1 cellular context compared by ENCODE assay signal in genomic region chr18:24268784-24269550, GRCh38.
TF ChIP-seq lines count a peak whose summit lies in the region.

No MANE protein-coding gene starts in this region.

TF ChIP-seq in GM23338, 12 proteins besides CTCF, POLR2A, EP300 and RAD21 (continued from another document):
- TF ChIP-seq STAT1 (IDR thresholded peaks at IDR 0.05; ENCODE audit: unreplicated experiment) (no peak), EZH2phosphoT487 (IDR thresholded peaks at IDR 0.05; ENCODE audit: unreplicated experiment) (no peak), CREB1 (CRISPR knock-in tag; IDR thresholded peaks at IDR 0.05; ENCODE audit: low read depth) (no peak), ZNF462 (CRISPR knock-in tag; IDR thresholded peaks at IDR 0.05) (no peak), ZNF331 (CRISPR knock-in tag; IDR thresholded peaks at IDR 0.05; ENCODE audit: low read depth) (no peak), ZNF114 (CRISPR knock-in tag; IDR thresholded peaks at IDR 0.05) (no peak), JUNB (IDR thresholded peaks at IDR 0.05; ENCODE audit: unreplicated experiment) (no peak), NANOG (IDR thresholded peaks at IDR 0.05; ENCODE audit: borderline replicate concordance) (no peak), EZH2 (IDR thresholded peaks at IDR 0.05; ENCODE audit: low read depth, unreplicated experiment) (no peak)
